ENCODE assay signal across 22 cellular contexts in genomic region chr5:36273809-36274526, GRCh38. TPM values are rescaled to one million over a fixed set of nuclear protein-coding genes. Genes with fewer than 3 reads are reported as not detected.
DNase-seq lines count a peak whose midpoint lies in the region; ATAC-seq and TF ChIP-seq lines count a peak whose summit lies in the region.
"Had no signal": no experiment of that assay in that cellular context is flagged by ENCODE, and none has a peak within 500 bp of the region (broad histone marks: within the 10 kb centered on the region; RNA-seq: fewer than 3 reads in every experiment).

No MANE protein-coding gene starts in this region.

- H3K36me3 ChIP-seq in heart left ventricle (no peaks in the 10 kb centered on the region), liver (ENCODE audit: control insufficient read depth in 4 of 4, insufficient read depth in 3 of 4, low read depth in 1 of 4, low read length in 3 of 4) (no peaks in the 10 kb centered on the region), tibial artery (peaks cover 0 to 12% (median 0%) of the 10 kb centered on the region in 3 donors)
- H3K36me3 ChIP-seq: colonic mucosa, pancreas had no signal

- intact Hi-C loops in Right ventricle myocardium superior (cut with DNase I), result no loop called here
- intact Hi-C loops in heart left ventricle (cut with DNase I), result no loop called here
- intact Hi-C loops in tibial artery (cut with DNase I; ENCODE audit: low total_unique reads), result no loop called here

- peak; percentile 40 for ATAC-seq in Right ventricle myocardium superior (ENCODE audit: poor library complexity)
- ATAC-seq in heart left ventricle, result no peak
- no peak for ATAC-seq in HG03342 (IDR thresholded peaks at IDR 0.05; ENCODE audit: unreplicated experiment)
- ATAC-seq: foreskin keratinocyte; SK-N-SH treated with all-trans-retinoic acid at 6 μM for 48 hours; stimulated activated memory B cell treated with anti-CD40 and anti-IgM and Interleukin-4, amounts not matched to agents 10 μg/mL and 1 μg/mL and 100 μg/mL, for 72 hours had no signal

- H3K27ac Mint-ChIP-seq in type B pancreatic cell, result no peak overlapping the region
- H3K27ac Mint-ChIP-seq: activated T-cell treated with anti-CD3 and anti-CD28 coated beads, Interleukin-2, amount 50 U/mL, for 24 hours; stimulated activated memory B cell treated with anti-CD40 and anti-IgM and Interleukin-4, amounts not matched to agents 10 μg/mL and 1 μg/mL and 100 μg/mL, for 72 hours had no signal

- no peak overlapping the region for H3K9ac ChIP-seq in liver (ENCODE audit: low read depth in 1 of 2, low read length in 2 of 2)

- H3K9me3 ChIP-seq in heart left ventricle, result no peaks in the 10 kb centered on the region
- H3K9me3 ChIP-seq in liver (ENCODE audit: control insufficient read depth in 4 of 4, low read length in 3 of 4), result no peaks in the 10 kb centered on the region
- no peaks in the 10 kb centered on the region for H3K9me3 ChIP-seq in tibial artery
- H3K9me3 ChIP-seq: colonic mucosa, pancreas had no signal

- peak in 1 of 2 donors; percentile 27 for TF ChIP-seq RAD21 in liver (IDR thresholded peaks at IDR 0.05)

- H3K4me1 ChIP-seq in heart left ventricle (peaks cover 0 to 27% (median 0%) of the 10 kb centered on the region in 12 donors), liver (ENCODE audit: control insufficient read depth in 4 of 4, insufficient read depth in 4 of 4, low read length in 3 of 4) (peaks cover 6 to 51% (median 41%) of the 10 kb centered on the region in 4 donors), tibial artery (peaks cover 0 to 94% (median 47%) of the 10 kb centered on the region in 4 donors)
- H3K4me1 ChIP-seq: colonic mucosa, foreskin keratinocyte, pancreas had no signal

- H3K27me3 ChIP-seq in heart left ventricle (no peaks in the 10 kb centered on the region), liver (ENCODE audit: control insufficient read depth in 4 of 4, insufficient read depth in 4 of 4, low read length in 3 of 4) (no peaks in the 10 kb centered on the region), tibial artery (no peaks in the 10 kb centered on the region)
- H3K27me3 ChIP-seq: colonic mucosa, foreskin keratinocyte, pancreas had no signal

- 62 to 75% (median 69%) methylated on average over 6 of the region's 6 CpGs for WGBS in heart left ventricle, 4 donors
- WGBS in liver, result 33% methylated on average over 6 of the region's 6 CpGs

- no peak for TF ChIP-seq CTCF in heart left ventricle (IDR thresholded peaks at IDR 0.05)
- no peak for TF ChIP-seq CTCF in liver (IDR thresholded peaks at IDR 0.05; ENCODE audit: low read depth, low read length, missing input control)
- no peak for TF ChIP-seq CTCF in tibial artery (IDR thresholded peaks at IDR 0.05)
- TF ChIP-seq CTCF in GM10266 (IDR thresholded peaks at IDR 0.05; ENCODE audit: control insufficient read depth, insufficient read depth, low read depth, missing control alignments), result no peak
- no peak for TF ChIP-seq CTCF in type B pancreatic cell (conservative IDR thresholded peaks at IDR 0.05)

- DNase-seq in Right ventricle myocardium superior (no peak), heart left ventricle (no peak), SKM-1 treated with dmso at 0.1 percent for 144 hours (lab: John Stamatoyannopoulos, UW; ENCODE audit: unreplicated experiment) (peak; percentile 81), tibial artery (no peak), GM10266 (ENCODE audit: extremely low spot score) (no peak), type B pancreatic cell (ENCODE audit: extremely low spot score, unreplicated experiment) (no peak)
- DNase-seq: activated CD4-positive, alpha-beta T cell treated with anti-CD3 and anti-CD28 coated beads, Interleukin-2, amount 50 U/mL, for 48 hours; activated naive CD4-positive, alpha-beta T cell treated with anti-CD3 and anti-CD28 coated beads, Interleukin-2, amount 50 U/mL, for 16 hours; activated T-cell treated with anti-CD3 and anti-CD28 coated beads, Interleukin-2, amount 50 U/mL, for 24 hours; C1 segment of cervical spinal cord; colonic mucosa; DMS53; foreskin keratinocyte; HCEC 1CT; left cardiac atrium; NCI-H187 treated with DMSO at 0.1 percent for 48 hours; pancreas had no signal

- H3K4me3 Mint-ChIP-seq in type B pancreatic cell, result no peak overlapping the region
- H3K4me3 Mint-ChIP-seq: activated T-cell treated with anti-CD3 and anti-CD28 coated beads, Interleukin-2, amount 50 U/mL, for 24 hours; stimulated activated memory B cell treated with anti-CD40 and anti-IgM and Interleukin-4, amounts not matched to agents 10 μg/mL and 1 μg/mL and 100 μg/mL, for 72 hours had no signal

- H3K4me3 ChIP-seq in heart left ventricle, result no peak overlapping the region
- H3K4me3 ChIP-seq in liver (ENCODE audit: low read depth in 1 of 3, low read length in 3 of 3), result peak overlapping the region in 1 of 3 donors; percentile 4
- no peak overlapping the region for H3K4me3 ChIP-seq in tibial artery
- H3K4me3 ChIP-seq: colonic mucosa, pancreas had no signal

- H3K36me3 Mint-ChIP-seq in type B pancreatic cell, result no peaks in the 10 kb centered on the region
- H3K36me3 Mint-ChIP-seq: stimulated activated memory B cell treated with anti-CD40 and anti-IgM and Interleukin-4, amounts not matched to agents 10 μg/mL and 1 μg/mL and 100 μg/mL, for 72 hours had no signal

- H3K9me3 Mint-ChIP-seq in type B pancreatic cell, result peaks cover 4% of the 10 kb centered on the region
- H3K9me3 Mint-ChIP-seq: stimulated activated memory B cell treated with anti-CD40 and anti-IgM and Interleukin-4, amounts not matched to agents 10 μg/mL and 1 μg/mL and 100 μg/mL, for 72 hours had no signal

- no peaks in the 10 kb centered on the region for H3K27me3 Mint-ChIP-seq in type B pancreatic cell

- TF ChIP-seq POLR2A in heart left ventricle (IDR thresholded peaks at IDR 0.05), result no peak

- H3K27ac ChIP-seq in heart left ventricle (peak overlapping the region in 2 of 12 donors; percentile 27 to 30), liver (ENCODE audit: low read depth in 1 of 2, low read length in 2 of 2) (peak overlapping the region; percentile 33 to 54), tibial artery (peak overlapping the region; percentile 51 to 79)
- H3K27ac ChIP-seq: colonic mucosa, foreskin keratinocyte, pancreas had no signal

- peaks cover 17% of the 10 kb centered on the region for H3K4me1 Mint-ChIP-seq in type B pancreatic cell (ENCODE audit: unreplicated experiment)

TF ChIP-seq in liver, 16 proteins besides CTCF, POLR2A, EP300 and RAD21:
- peak; percentile 65 for TF ChIP-seq MAX (IDR thresholded peaks at IDR 0.05)
- peak; percentile 26 to 29 for TF ChIP-seq HNF4A (conservative IDR thresholded peaks at IDR 0.05)
- peak; percentile 85 for TF ChIP-seq YY1 (IDR thresholded peaks at IDR 0.05)
- TF ChIP-seq NR2F2 (IDR thresholded peaks at IDR 0.05), result no peak
- peak in 1 of 2 donors; percentile 27 for TF ChIP-seq EGR1 (IDR thresholded peaks at IDR 0.05; ENCODE audit: low read depth in 2 of 2)
- TF ChIP-seq ATF3 (IDR thresholded peaks at IDR 0.05), result no peak
- TF ChIP-seq JUND (IDR thresholded peaks at IDR 0.05), result no peak
- TF ChIP-seq FOXA1 (IDR thresholded peaks at IDR 0.05), result peak; percentile 8
- TF ChIP-seq GABPA (IDR thresholded peaks at IDR 0.05 in 1 of 2, conservative IDR thresholded peaks at IDR 0.05 in 1 of 2), result no peak
- TF ChIP-seq REST (IDR thresholded peaks at IDR 0.05), result peak; percentile 27
- peak; percentile 66 to 77 for TF ChIP-seq RXRA (IDR thresholded peaks at IDR 0.05)
- peak; percentile 39 for TF ChIP-seq SP1 (IDR thresholded peaks at IDR 0.05)

RNA-seq across cellular contexts. Expression of gene RANBP3L, which starts 27.7 kb away (rescaled TPM):
- total RNA-seq in Right ventricle myocardium superior, result 0.38 TPM
- total RNA-seq in heart left ventricle, result 1 to 10 TPM in 3 of 9 donors, under 1 TPM in 6; 0.19 to 2.2 (median 0.54) TPM
- polyA plus RNA-seq in heart left ventricle, result under 1 TPM; 0.14 to 0.19 TPM
- total RNA-seq in liver, result 1 to 10 TPM in 1 of 2 donors, under 1 TPM in 1; 0.33 to 9.2 TPM
- polyA plus RNA-seq in liver, result 1 to 10 TPM in 1 of 2 donors, under 1 TPM in 1; 0.42 to 3.7 TPM
- 0.53 TPM in 1 of 2 replicates, not detected in the other for total RNA-seq in type B pancreatic cell (ENCODE audit: low replicate concordance)
- total RNA-seq: A172, foreskin keratinocyte had no signal
- polyA plus RNA-seq: foreskin keratinocyte had no signal

RNA-seq across cellular contexts. Expression of gene NADK2, which starts 32.2 kb away (rescaled TPM):
- total RNA-seq in Right ventricle myocardium superior (37.3 TPM), heart left ventricle (10 to 100 TPM; 25.8 to 41.8 (median 37.2) TPM), liver (100 to 1,000 TPM; 101 to 178 TPM), type B pancreatic cell (ENCODE audit: low replicate concordance) (27.2 and 38.4 TPM in 2 replicates)
- polyA plus RNA-seq in heart left ventricle (10 to 100 TPM; 10.4 to 22.2 TPM), liver (10 to 100 TPM; 73.6 to 74.6 TPM)
